In the genomic region with DNA sequence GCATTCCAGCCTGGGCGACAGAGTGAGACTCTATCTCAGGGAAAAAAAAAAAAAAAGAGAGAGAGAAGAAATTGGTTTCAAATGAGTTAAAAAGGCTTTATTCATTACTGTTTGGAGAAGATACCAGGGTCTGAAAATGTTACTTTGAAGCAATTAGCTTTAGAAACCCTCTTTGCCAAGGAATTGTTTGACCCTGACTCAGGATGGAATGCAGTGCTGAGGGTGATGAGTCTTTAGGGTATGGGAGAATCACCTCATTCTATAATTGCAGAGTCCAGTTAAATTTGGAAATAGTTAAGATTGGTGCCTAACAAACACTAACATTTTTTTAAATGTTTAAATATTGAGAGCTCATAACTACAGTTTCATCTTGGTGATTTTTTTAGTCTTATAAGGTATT, we compare ENCODE assay signal across 1 cellular context.
TF ChIP-seq lines count a peak whose summit lies in the region.

No MANE protein-coding gene starts in this region.

TF ChIP-seq in WTC11, 78 proteins besides CTCF, POLR2A, EP300 and RAD21 (continued from another document):
- TF ChIP-seq ATF2 (CRISPR knock-in tag; IDR thresholded peaks at IDR 0.05; ENCODE audit: borderline replicate concordance, low read depth) (no peak), SMAD3 (CRISPR knock-in tag; IDR thresholded peaks at IDR 0.05; ENCODE audit: borderline replicate concordance) (no peak)
- TF ChIP-seq, protein P1, sequence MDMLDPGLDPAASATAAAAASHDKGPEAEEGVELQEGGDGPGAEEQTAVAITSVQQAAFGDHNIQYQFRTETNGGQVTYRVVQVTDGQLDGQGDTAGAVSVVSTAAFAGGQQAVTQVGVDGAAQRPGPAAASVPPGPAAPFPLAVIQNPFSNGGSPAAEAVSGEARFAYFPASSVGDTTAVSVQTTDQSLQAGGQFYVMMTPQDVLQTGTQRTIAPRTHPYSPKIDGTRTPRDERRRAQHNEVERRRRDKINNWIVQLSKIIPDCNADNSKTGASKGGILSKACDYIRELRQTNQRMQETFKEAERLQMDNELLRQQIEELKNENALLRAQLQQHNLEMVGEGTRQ (CRISPR knock-in tag; IDR thresholded peaks at IDR 0.05), result no peak
